Comparison of ENCODE assay signal across 1 cellular context in genomic region chr12:24759155-24759554, GRCh38.
TF ChIP-seq lines count a peak whose summit lies in the region.

No MANE protein-coding gene starts in this region.

TF ChIP-seq in WTC11, 78 proteins besides CTCF, POLR2A, EP300 and RAD21 (continued from another document):
- no peak for TF ChIP-seq IRF1 (CRISPR knock-in tag; IDR thresholded peaks at IDR 0.05)
- no peak for TF ChIP-seq MYBL2 (CRISPR knock-in tag; IDR thresholded peaks at IDR 0.05)
- TF ChIP-seq GTF2I (CRISPR knock-in tag; conservative IDR thresholded peaks at IDR 0.05), result no peak
- no peak for TF ChIP-seq ARID4B (CRISPR knock-in tag; IDR thresholded peaks at IDR 0.05; ENCODE audit: borderline replicate concordance)
- TF ChIP-seq ZNF281 (CRISPR knock-in tag; IDR thresholded peaks at IDR 0.05), result no peak
- no peak for TF ChIP-seq PREB (CRISPR knock-in tag; IDR thresholded peaks at IDR 0.05; ENCODE audit: borderline replicate concordance)
- no peak for TF ChIP-seq ZNF416 (CRISPR knock-in tag; IDR thresholded peaks at IDR 0.05)
- TF ChIP-seq GRHL2 (CRISPR knock-in tag; IDR thresholded peaks at IDR 0.05; ENCODE audit: insufficient replicate concordance, severe bottlenecking), result no peak
- no peak for TF ChIP-seq NR3C1 (CRISPR knock-in tag; conservative IDR thresholded peaks at IDR 0.05; ENCODE audit: low read depth)
- TF ChIP-seq E2F5 (CRISPR knock-in tag; IDR thresholded peaks at IDR 0.05), result no peak
- no peak for TF ChIP-seq TP53 (CRISPR knock-in tag; IDR thresholded peaks at IDR 0.05)
- no peak for TF ChIP-seq HMGA2 (CRISPR knock-in tag; IDR thresholded peaks at IDR 0.05)
- no peak for TF ChIP-seq FOXP4 (CRISPR knock-in tag; IDR thresholded peaks at IDR 0.05)
- TF ChIP-seq GABPB1 (CRISPR knock-in tag; IDR thresholded peaks at IDR 0.05), result no peak
